In genomic region chr1:88877911-88878310, GRCh38 we compare ENCODE assay signal across 13 cellular contexts. TPM values are rescaled to one million over a fixed set of nuclear protein-coding genes. Genes with fewer than 3 reads are reported as not detected.
A peak's percentile ranks its signal among the peaks of the same experiment; 100 is the strongest.
DNase-seq lines count a peak whose midpoint lies in the region; ATAC-seq and TF ChIP-seq lines count a peak whose summit lies in the region.
"Had no signal": no experiment of that assay in that cellular context is flagged by ENCODE, and none has a peak within 500 bp of the region (broad histone marks: within the 10 kb centered on the region; RNA-seq: fewer than 3 reads in every experiment).

No MANE protein-coding gene starts in this region.

- no peak overlapping the region for H3K4me3 Mint-ChIP-seq in CD4-positive, alpha-beta T cell
- H3K4me3 Mint-ChIP-seq in brain = no peak overlapping the region
- H3K4me3 Mint-ChIP-seq in nephron progenitor cell = no peak overlapping the region
- H3K4me3 Mint-ChIP-seq: activated CD4-positive, alpha-beta T cell treated with anti-CD3 and anti-CD28 coated beads, Interleukin-2, amount 10 ng/mL, durations not matched to agents 7 days and 5 days; B cell had no signal

- H3K36me3 Mint-ChIP-seq in CD4-positive, alpha-beta T cell (ENCODE audit: low read depth) = peaks cover 67% of the 10 kb centered on the region
- peaks cover 12% of the 10 kb centered on the region for H3K36me3 Mint-ChIP-seq in brain
- H3K36me3 Mint-ChIP-seq in nephron progenitor cell (ENCODE audit: low read depth) = peaks cover under 1% of the 10 kb centered on the region

- no peak for DNase-seq in CD4-positive, alpha-beta T cell
- DNase-seq in nephron progenitor cell (no peak), NCI-H187 (lab: John Stamatoyannopoulos, UW) (no peak), NCI-H2196 (lab: John Stamatoyannopoulos, UW; ENCODE audit: unreplicated experiment) (no peak), tibial nerve (ENCODE audit: low spot score in 2 of 2) (no peak)
- DNase-seq: activated CD4-positive, alpha-beta T cell treated with anti-CD3 and anti-CD28 coated beads, Interleukin-2, amount 10 ng/mL, durations not matched to agents 7 days and 5 days; activated naive CD4-positive, alpha-beta T cell treated with Interleukin-2 at 50 U/mL for 16 hours; left colon; NCI-H2171 had no signal

- H3K27me3 ChIP-seq in CD4-positive, alpha-beta T cell (ENCODE audit: control insufficient read depth, insufficient read depth, low read length) = no peaks in the 10 kb centered on the region
- H3K27me3 ChIP-seq in tibial nerve = no peaks in the 10 kb centered on the region
- H3K27me3 ChIP-seq: vagina had no signal

- H3K4me1 ChIP-seq in HEK293 (ENCODE audit: control insufficient read depth, insufficient read depth, low read length) (peaks cover 3% of the 10 kb centered on the region; the same call in 1 of the 2 replicates), tibial nerve (peaks cover 0 to 55% (median 5%) of the 10 kb centered on the region in 4 donors)

- H3K4me3 ChIP-seq in HEK293 (ENCODE audit: low read depth, low read length) (no peak overlapping the region), tibial nerve (no peak overlapping the region)
- H3K4me3 ChIP-seq: vagina had no signal

- H3K27ac Mint-ChIP-seq in CD4-positive, alpha-beta T cell = peak overlapping the region; percentile 44
- H3K27ac Mint-ChIP-seq in brain = peak overlapping the region in 3 of 5 experiments; percentile 66 to 89 (median 69)
- peak overlapping the region; percentile 39 for H3K27ac Mint-ChIP-seq in nephron progenitor cell
- H3K27ac Mint-ChIP-seq: activated CD4-positive, alpha-beta T cell treated with anti-CD3 and anti-CD28 coated beads, Interleukin-2, amount 10 ng/mL, durations not matched to agents 7 days and 5 days; B cell had no signal

- no peaks in the 10 kb centered on the region for H3K27me3 Mint-ChIP-seq in CD4-positive, alpha-beta T cell
- no peaks in the 10 kb centered on the region for H3K27me3 Mint-ChIP-seq in brain
- peaks cover 2% of the 10 kb centered on the region for H3K27me3 Mint-ChIP-seq in nephron progenitor cell (ENCODE audit: low read depth, poor library complexity)
- H3K27me3 Mint-ChIP-seq: activated CD4-positive, alpha-beta T cell treated with anti-CD3 and anti-CD28 coated beads, Interleukin-2, amount 10 ng/mL, durations not matched to agents 7 days and 5 days; B cell had no signal

- TF ChIP-seq CTCF in CD4-positive, alpha-beta T cell (IDR thresholded peaks at IDR 0.05) = no peak
- TF ChIP-seq CTCF in HEK293 (tag by site-specific recombination; IDR thresholded peaks at IDR 0.05) (peak; percentile 39; the same call in 1 of the 2 replicates), brain (conservative IDR thresholded peaks at IDR 0.05) (no peak), nephron progenitor cell (IDR thresholded peaks at IDR 0.05) (no peak), tibial nerve (IDR thresholded peaks at IDR 0.05) (no peak)

- WGBS in tibial nerve, 2 donors = 73 to 76% methylated on average over 9 of the region's 9 CpGs

- TF ChIP-seq EP300 in tibial nerve (IDR thresholded peaks at IDR 0.05) = no peak

- intact Hi-C loops in CD4-positive, alpha-beta T cell (cut with DNase I, micrococcal nuclease) = loop anchor here (1.0 to 10.0 kb wide), 5 partner anchors 76 to 1743 kb away; no protein-coding TSS in a partner anchor

- H3K27ac ChIP-seq in CD4-positive, alpha-beta T cell (ENCODE audit: low read depth, low read length) = no peak overlapping the region
- H3K27ac ChIP-seq in HEK293 (ENCODE audit: extremely low read depth, low read depth, low read length) = no peak overlapping the region
- no peak overlapping the region for H3K27ac ChIP-seq in tibial nerve
- H3K27ac ChIP-seq: vagina had no signal

- CTCF ChIA-PET in CD4-positive, alpha-beta T cell (lab: Charles Lee) = interaction anchor here (1.4 kb wide), 3 partner anchors 9 to 15 kb away, joined by 4 to 10 read pairs (median 6); no protein-coding TSS in a partner anchor
- CTCF ChIA-PET in HEK293 (lab: Yijun Ruan, JAX) = interaction anchor here (0.6 to 3.2 kb wide), 18 partner anchors 10 to 852 kb away, joined by 3 to 20 read pairs (median 4); no protein-coding TSS in a partner anchor

- TF ChIP-seq POLR2A in tibial nerve (IDR thresholded peaks at IDR 0.05) = no peak

- POLR2A ChIA-PET in CD4-positive, alpha-beta T cell (lab: Charles Lee) = interaction anchor here (4.8 kb wide), 1 partner anchor 12 kb away, joined by 39 read pairs; the partner anchor contains the start of gene GTF2B
- POLR2A ChIA-PET in HEK293 (lab: Yijun Ruan, JAX) = no interaction called here

- peaks cover 69% of the 10 kb centered on the region for H3K4me1 Mint-ChIP-seq in CD4-positive, alpha-beta T cell (ENCODE audit: low read depth)
- H3K4me1 Mint-ChIP-seq in brain (peaks cover 29% of the 10 kb centered on the region), nephron progenitor cell (peaks cover 4% of the 10 kb centered on the region)

- no peak for ATAC-seq in CD4-positive, alpha-beta T cell (ENCODE audit: poor library complexity)

- H3K9me3 ChIP-seq in CD4-positive, alpha-beta T cell (ENCODE audit: control insufficient read depth, low read length) = no peaks in the 10 kb centered on the region
- H3K9me3 ChIP-seq in HEK293 (ENCODE audit: control insufficient read depth, insufficient read depth, low read depth, low read length) (no peaks in the 10 kb centered on the region), tibial nerve (no peaks in the 10 kb centered on the region)
- H3K9me3 ChIP-seq: vagina had no signal

- no peaks in the 10 kb centered on the region for H3K9me3 Mint-ChIP-seq in CD4-positive, alpha-beta T cell
- H3K9me3 Mint-ChIP-seq in brain (no peaks in the 10 kb centered on the region), nephron progenitor cell (no peaks in the 10 kb centered on the region)
- H3K9me3 Mint-ChIP-seq: activated CD4-positive, alpha-beta T cell treated with anti-CD3 and anti-CD28 coated beads, Interleukin-2, amount 10 ng/mL, durations not matched to agents 7 days and 5 days had no signal

- peaks cover 4 to 33% of the 10 kb centered on the region in 2 experiments; a peak in 2 of 3 replicates for H3K36me3 ChIP-seq in HEK293 (ENCODE audit: control insufficient read depth in 2 of 2, insufficient read depth in 1 of 2, low read length in 2 of 2)
- H3K36me3 ChIP-seq in tibial nerve = peaks cover 0 to 22% (median 0%) of the 10 kb centered on the region in 3 donors
- H3K36me3 ChIP-seq: vagina had no signal

TF ChIP-seq in HEK293, 187 proteins besides CTCF, POLR2A, EP300 and RAD21:
- TF ChIP-seq ZNF701 (tag by site-specific recombination; IDR thresholded peaks at IDR 0.05) = no peak
- 0 out of 2 replicates have a peak, but pooled peaks have one; percentile 20 for TF ChIP-seq ZNF792 (tag by site-specific recombination; IDR thresholded peaks at IDR 0.05)
- TF ChIP-seq HIC1 (tag by site-specific recombination; IDR thresholded peaks at IDR 0.05) = no peak

RNA-seq across cellular contexts. Expression of gene GTF2B, which starts 13.5 kb away (rescaled TPM):
- 10 to 100 TPM; 82.6 to 86.4 TPM for total RNA-seq in CD4-positive, alpha-beta T cell
- 23.7 TPM for polyA plus RNA-seq in brain (ENCODE audit: insufficient read depth, low read depth, low replicate concordance)
- total RNA-seq in tibial nerve = 10 to 100 TPM; 17.4 to 55.7 (median 23.7) TPM
